26 cellular contexts compared by ENCODE assay signal in the genomic region with DNA sequence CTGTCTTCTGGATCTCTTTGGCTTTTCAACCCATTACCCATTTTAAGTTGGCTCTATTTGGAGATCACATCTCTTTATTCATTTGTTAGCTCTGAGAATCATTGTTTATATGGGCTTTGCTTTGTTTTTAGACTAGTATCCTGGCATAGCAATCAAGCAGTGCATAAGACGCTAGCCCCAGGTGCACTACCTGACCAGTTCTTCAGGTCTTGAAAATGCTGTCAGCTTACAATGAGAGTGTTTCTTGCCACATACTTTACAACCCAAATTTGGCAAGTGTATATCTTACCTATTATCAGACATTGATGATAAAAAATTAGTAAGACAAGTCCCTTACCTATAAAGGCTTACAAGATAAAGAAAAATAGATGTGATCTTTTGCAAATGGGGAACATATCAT. TPM values are rescaled to one million over a fixed set of nuclear protein-coding genes. Genes with fewer than 3 reads are reported as not detected.
DNase-seq lines count a peak whose midpoint lies in the region; ATAC-seq, FAIRE-seq and TF ChIP-seq lines count a peak whose summit lies in the region.
"Had no signal": no experiment of that assay in that cellular context is flagged by ENCODE, and none has a peak within 500 bp of the region (broad histone marks: within the 10 kb centered on the region; RNA-seq: fewer than 3 reads in every experiment).

No MANE protein-coding gene starts in this region.

- H3K4me3 Mint-ChIP-seq in activated naive CD4-positive, alpha-beta T cell treated with anti-CD3 and anti-CD28 coated beads, Interleukin-2, amount 50 U/mL, for 24 hours = no peak overlapping the region
- no peak overlapping the region for H3K4me3 Mint-ChIP-seq in activated naive CD8-positive, alpha-beta T cell treated with anti-CD3 and anti-CD28 coated beads, Interleukin-2, amount 50 U/mL, for 24 hours
- H3K4me3 Mint-ChIP-seq: GM23338 had no signal

- peak overlapping the region; percentile 57 for H3K27ac Mint-ChIP-seq in activated naive CD4-positive, alpha-beta T cell treated with anti-CD3 and anti-CD28 coated beads, Interleukin-2, amount 50 U/mL, for 24 hours
- peak overlapping the region; percentile 16 for H3K27ac Mint-ChIP-seq in activated naive CD8-positive, alpha-beta T cell treated with anti-CD3 and anti-CD28 coated beads, Interleukin-2, amount 50 U/mL, for 24 hours
- H3K27ac Mint-ChIP-seq: GM23338 had no signal

- peak overlapping the region; percentile 82 for H3K27ac ChIP-seq in VCaP
- H3K27ac ChIP-seq in prostate gland = peak overlapping the region in 1 of 2 donors; percentile 49
- no peak overlapping the region for H3K27ac ChIP-seq in coronary artery
- H3K27ac ChIP-seq: A549; BLaER1 treated with 17β-estradiol and CSF1 and Interleukin-3, amounts not matched to agents 10 nM and 100 nM; SJCRH30 had no signal

- DNase-seq in activated naive CD4-positive, alpha-beta T cell treated with anti-CD3 and anti-CD28 coated beads, Interleukin-2, amount 50 U/mL, for 16 hours = no peak
- no peak for DNase-seq in activated naive CD8-positive, alpha-beta T cell treated with anti-CD3 and anti-CD28 coated beads, Interleukin-2, amount 50 U/mL, for 24 hours
- DNase-seq in prostate gland (ENCODE audit: low spot score) (peak; percentile 19), coronary artery (ENCODE audit: low spot score) (no peak), NCI-H446 treated with DMSO at 0.1 percent for 48 hours (lab: John Stamatoyannopoulos, UW) (no peak), GM19239 (ENCODE audit: insufficient read length, low spot score) (no peak)
- DNase-seq: AML-193; DMS153; DND-41; KBM-7; MG63; NCI-H1105 treated with DMSO at 0.1 percent for 48 hours; NCI-H2029; NCI-H446; NCI-H526; NCI-H82; NK-92 treated with Interleukin-12 subunit alpha and Interleukin-12 subunit beta, amount 100 ng/mL, for 24 hours; PC-3; SJCRH30 had no signal

- ATAC-seq in activated naive CD8-positive, alpha-beta T cell treated with anti-CD3 and anti-CD28 coated beads, Interleukin-2, amount 50 U/mL, for 24 hours = no peak
- ATAC-seq: Right ventricle myocardium inferior had no signal

- H3K27me3 ChIP-seq in prostate gland (replicated peaks; ENCODE audit: insufficient read depth) = no peaks in the 10 kb centered on the region
- H3K27me3 ChIP-seq: BLaER1 treated with 17β-estradiol and CSF1 and Interleukin-3, amounts not matched to agents 10 nM and 100 nM; MG63; SJCRH30 had no signal

- WGBS in prostate gland = 50% methylated on average over 1 of the region's 1 CpG

- FAIRE-seq in GM19239 (lab: Jason Lieb, UNC) = no peak
- FAIRE-seq: A549 had no signal

- H3K4me3 ChIP-seq in prostate gland (no peak overlapping the region), coronary artery (no peak overlapping the region)
- H3K4me3 ChIP-seq: A549; BLaER1 treated with 17β-estradiol and CSF1 and Interleukin-3, amounts not matched to agents 10 nM and 100 nM; GM23338; HAP-1; MG63; SJCRH30 had no signal

- H3K27me3 Mint-ChIP-seq in activated naive CD4-positive, alpha-beta T cell treated with anti-CD3 and anti-CD28 coated beads, Interleukin-2, amount 50 U/mL, for 24 hours = no peaks in the 10 kb centered on the region
- no peaks in the 10 kb centered on the region for H3K27me3 Mint-ChIP-seq in activated naive CD8-positive, alpha-beta T cell treated with anti-CD3 and anti-CD28 coated beads, Interleukin-2, amount 50 U/mL, for 24 hours

- intact Hi-C loops in prostate gland (cut with DNase I) = loop anchor here (2.0 to 10.0 kb wide), 2 partner anchors 67 to 197 kb away; a partner anchor contains a TSS

- H3K9me3 Mint-ChIP-seq in activated naive CD4-positive, alpha-beta T cell treated with anti-CD3 and anti-CD28 coated beads, Interleukin-2, amount 50 U/mL, for 24 hours = no peaks in the 10 kb centered on the region
- no peaks in the 10 kb centered on the region for H3K9me3 Mint-ChIP-seq in activated naive CD8-positive, alpha-beta T cell treated with anti-CD3 and anti-CD28 coated beads, Interleukin-2, amount 50 U/mL, for 24 hours
- H3K9me3 Mint-ChIP-seq: GM23338 had no signal

- no peaks in the 10 kb centered on the region for H3K36me3 ChIP-seq in prostate gland

- peaks cover 8% of the 10 kb centered on the region for H3K4me1 ChIP-seq in prostate gland (replicated peaks)
- H3K4me1 ChIP-seq: A549; BLaER1 treated with 17β-estradiol and CSF1 and Interleukin-3, amounts not matched to agents 10 nM and 100 nM; HAP-1; SJCRH30 had no signal

- TF ChIP-seq POLR2A in prostate gland (IDR thresholded peaks at IDR 0.05) = no peak

- H3K4me1 Mint-ChIP-seq in activated naive CD4-positive, alpha-beta T cell treated with anti-CD3 and anti-CD28 coated beads, Interleukin-2, amount 50 U/mL, for 24 hours = peaks cover 17% of the 10 kb centered on the region
- peaks cover 32% of the 10 kb centered on the region for H3K4me1 Mint-ChIP-seq in activated naive CD8-positive, alpha-beta T cell treated with anti-CD3 and anti-CD28 coated beads, Interleukin-2, amount 50 U/mL, for 24 hours
- H3K4me1 Mint-ChIP-seq: GM23338 had no signal

- H3K36me3 Mint-ChIP-seq in activated naive CD4-positive, alpha-beta T cell treated with anti-CD3 and anti-CD28 coated beads, Interleukin-2, amount 50 U/mL, for 24 hours = peaks cover 8% of the 10 kb centered on the region
- peaks cover 53% of the 10 kb centered on the region for H3K36me3 Mint-ChIP-seq in activated naive CD8-positive, alpha-beta T cell treated with anti-CD3 and anti-CD28 coated beads, Interleukin-2, amount 50 U/mL, for 24 hours (ENCODE audit: low read depth)

- TF ChIP-seq CTCF in VCaP (conservative IDR thresholded peaks at IDR 0.05) (no peak), prostate gland (IDR thresholded peaks at IDR 0.05) (no peak), coronary artery (IDR thresholded peaks at IDR 0.05) (no peak)

- no peaks in the 10 kb centered on the region for H3K9me3 ChIP-seq in prostate gland
- H3K9me3 ChIP-seq: A549; BLaER1 treated with 17β-estradiol and CSF1 and Interleukin-3, amounts not matched to agents 10 nM and 100 nM; HAP-1; MG63; SJCRH30 had no signal

RNA-seq across cellular contexts. Expression of a gene that starts 12.2 kb away (rescaled TPM):
- 10 to 100 TPM; 15.2 to 25.3 TPM for total RNA-seq in prostate gland

RNA-seq across cellular contexts. Expression of a gene that starts 46.2 kb away (rescaled TPM):
- total RNA-seq in prostate gland = 10 to 100 TPM; 18.1 to 20.5 TPM
